In genomic region chr16:52491216-52491615, GRCh38 we compare ENCODE assay signal across 30 cellular contexts. TPM values are rescaled to one million over a fixed set of nuclear protein-coding genes. Genes with fewer than 3 reads are reported as not detected.
"Had no signal": no experiment of that assay in that cellular context is flagged by ENCODE, and none has a peak within 500 bp of the region (broad histone marks: within the 10 kb centered on the region; RNA-seq: fewer than 3 reads in every experiment).

No MANE protein-coding gene starts in this region.

- ATAC-seq: activated naive CD4-positive, alpha-beta T cell treated with anti-CD3 and anti-CD28 coated beads, Interleukin-2, amount 50 U/mL, for 72 hours; activated naive CD8-positive, alpha-beta T cell treated with anti-CD3 and anti-CD28 coated beads, Interleukin-2, amount 50 U/mL, for 24 hours; activated T-cell treated with anti-CD3 and anti-CD28 coated beads, Interleukin-2, amount 50 U/mL, for 4 hours; body of pancreas had no signal

- DNase-seq: activated CD4-positive, alpha-beta memory T cell treated with anti-CD3 and anti-CD28 coated beads for 36 hours; activated CD4-positive, alpha-beta T cell treated with anti-CD3 and anti-CD28 coated beads, Interleukin-2, amount 10 ng/mL, durations not matched to agents 7 days and 5 days; activated CD4-positive, CD25-positive, alpha-beta regulatory T cell; activated CD8-positive, alpha-beta memory T cell treated with anti-CD3 and anti-CD28 coated beads for 24 hours; activated effector memory CD4-positive, alpha-beta T cell treated with anti-CD3 and anti-CD28 coated beads, Interleukin-2, amount 50 U/mL, for 16 hours; activated naive CD4-positive, alpha-beta T cell treated with Interleukin-2 at 50 U/mL for 16 hours; activated naive CD8-positive, alpha-beta T cell treated with anti-CD3 and anti-CD28 coated beads, Interleukin-2, amount 50 U/mL, for 24 hours; activated T-cell treated with anti-CD3 and anti-CD28 coated beads, Interleukin-2, amount 50 U/mL, for 4 hours; amniotic stem cell; body of pancreas; Karpas-422; MM.1S; NCI-H1105; NCI-H1436; NCI-H1694 treated with DMSO at 0.1 percent for 48 hours; NCI-H2029 treated with DMSO at 0.1 percent for 48 hours; NCI-H510A treated with DMSO at 0.1 percent for 48 hours; NCI-H69; NK-92 treated with Interleukin-12 subunit alpha and Interleukin-12 subunit beta, amount 100 ng/mL, for 24 hours; OCI-M1; Peyer's patch; Right ventricle myocardium superior; SJCRH30; SK-N-SH; T-helper 1 cell had no signal

- H3K9me3 ChIP-seq: ascending aorta, body of pancreas, Peyer's patch, SJCRH30, SK-N-SH had no signal

- H3K4me1 ChIP-seq: ascending aorta had no signal

- H3K27me3 ChIP-seq: ascending aorta, body of pancreas, Peyer's patch, SJCRH30 had no signal

- H3K4me1 Mint-ChIP-seq: activated CD4-positive, alpha-beta T cell treated with anti-CD3 and anti-CD28 coated beads, Interleukin-2, amount 10 ng/mL, durations not matched to agents 7 days and 5 days; activated naive CD8-positive, alpha-beta T cell treated with anti-CD3 and anti-CD28 coated beads, Interleukin-2, amount 50 U/mL, for 24 hours had no signal

- H3K27ac ChIP-seq: ascending aorta, body of pancreas, Peyer's patch, RWPE1, SJCRH30, VCaP had no signal

- H3K27ac Mint-ChIP-seq: activated CD4-positive, alpha-beta memory T cell treated with anti-CD3 and anti-CD28 coated beads for 36 hours; activated CD4-positive, alpha-beta T cell treated with anti-CD3 and anti-CD28 coated beads, Interleukin-2, amount 10 ng/mL, durations not matched to agents 7 days and 5 days; activated naive CD4-positive, alpha-beta T cell treated with anti-CD3 and anti-CD28 coated beads, Interleukin-2, amount 50 U/mL, for 72 hours; activated naive CD8-positive, alpha-beta T cell treated with anti-CD3 and anti-CD28 coated beads, Interleukin-2, amount 50 U/mL, for 24 hours had no signal

- H3K9me3 Mint-ChIP-seq: activated CD4-positive, alpha-beta T cell treated with anti-CD3 and anti-CD28 coated beads, Interleukin-2, amount 10 ng/mL, durations not matched to agents 7 days and 5 days had no signal

- H3K36me3 ChIP-seq: ascending aorta, Peyer's patch, SJCRH30 had no signal

- H3K9ac ChIP-seq: SK-N-SH had no signal

- H3K27me3 Mint-ChIP-seq: activated CD4-positive, alpha-beta memory T cell treated with anti-CD3 and anti-CD28 coated beads for 36 hours; activated CD4-positive, alpha-beta T cell treated with anti-CD3 and anti-CD28 coated beads, Interleukin-2, amount 10 ng/mL, durations not matched to agents 7 days and 5 days; activated naive CD8-positive, alpha-beta T cell treated with anti-CD3 and anti-CD28 coated beads, Interleukin-2, amount 50 U/mL, for 24 hours had no signal

- H3K36me3 Mint-ChIP-seq: activated CD4-positive, alpha-beta memory T cell treated with anti-CD3 and anti-CD28 coated beads for 36 hours; activated naive CD4-positive, alpha-beta T cell treated with anti-CD3 and anti-CD28 coated beads, Interleukin-2, amount 50 U/mL, for 72 hours had no signal

- H3K4me3 Mint-ChIP-seq: activated CD4-positive, alpha-beta memory T cell treated with anti-CD3 and anti-CD28 coated beads for 36 hours; activated CD4-positive, alpha-beta T cell treated with anti-CD3 and anti-CD28 coated beads, Interleukin-2, amount 10 ng/mL, durations not matched to agents 7 days and 5 days; activated naive CD8-positive, alpha-beta T cell treated with anti-CD3 and anti-CD28 coated beads, Interleukin-2, amount 50 U/mL, for 24 hours; activated T-cell treated with anti-CD3 and anti-CD28 coated beads, Interleukin-2, amount 50 U/mL, for 4 hours had no signal

- H3K4me3 ChIP-seq: ascending aorta, body of pancreas, Peyer's patch, SJCRH30 had no signal

- H3K4me2 ChIP-seq: SK-N-SH had no signal

RNA-seq across cellular contexts. Expression of gene TOX3, which starts 55.7 kb away (rescaled TPM):
- total RNA-seq: activated CD4-positive, alpha-beta memory T cell treated with anti-CD3 and anti-CD28 coated beads for 36 hours; activated CD4-positive, alpha-beta T cell treated with anti-CD3 and anti-CD28 coated beads, Interleukin-2, amount 10 ng/mL, durations not matched to agents 7 days and 5 days; activated naive CD4-positive, alpha-beta T cell treated with anti-CD3 and anti-CD28 coated beads, Interleukin-2, amount 50 U/mL, for 72 hours; ascending aorta; Right ventricle myocardium superior; T-helper 2 cell treated with Interferon-gamma antibody and Interleukin-4, amounts not matched to agents 100 ng/mL and 5 ng/mL, for 36 hours had no signal
- polyA plus RNA-seq: SK-N-SH had no signal
